Comparison of ENCODE assay signal across 8 cellular contexts in the genomic region with DNA sequence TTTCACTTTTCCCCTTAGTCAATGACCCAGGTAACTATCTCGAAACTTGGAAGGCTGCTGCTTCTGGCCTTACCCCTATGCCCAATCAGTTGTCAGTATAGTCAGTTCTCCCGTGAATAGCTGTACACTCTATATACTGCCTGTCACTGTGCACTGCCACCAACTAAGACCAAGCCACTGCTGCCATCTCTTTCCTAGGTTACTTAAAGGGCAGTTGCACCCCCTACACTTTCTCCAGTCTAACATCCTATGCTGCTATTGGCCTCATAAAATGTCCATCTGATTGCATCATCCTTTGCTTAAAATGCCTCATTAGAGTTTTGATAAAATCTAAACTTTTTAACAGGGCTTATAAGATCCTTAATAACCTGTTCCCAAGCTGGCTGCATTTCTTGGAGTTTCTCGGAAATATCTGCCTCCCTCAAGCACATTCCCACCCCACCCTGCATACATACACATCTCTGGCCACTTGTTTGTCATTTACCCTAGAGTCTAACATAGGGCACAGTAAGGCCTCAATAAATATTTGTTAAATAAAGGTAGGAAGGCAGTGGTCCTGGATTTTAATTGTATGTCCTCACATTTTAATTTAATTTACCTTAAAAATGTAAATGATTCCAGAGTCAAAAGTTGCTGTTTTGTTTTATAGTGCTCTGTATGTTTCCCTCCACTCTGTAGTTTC. TPM values are rescaled to one million over a fixed set of nuclear protein-coding genes. Genes with fewer than 3 reads are reported as not detected.
DNase-seq lines count a peak whose midpoint lies in the region; ATAC-seq and TF ChIP-seq lines count a peak whose summit lies in the region.

No MANE protein-coding gene starts in this region.

- peak overlapping the region; percentile 13; the same call in 1 of the 2 replicates for H3K4me2 ChIP-seq in OCI-LY1 (ENCODE audit: low read length)

- no peaks in the 10 kb centered on the region for H3K9me2 ChIP-seq in OCI-LY1 (ENCODE audit: low read depth, low read length)

- H3K9ac ChIP-seq in OCI-LY1 (ENCODE audit: low read length) = peak overlapping the region; percentile 17; the same call in 1 of the 2 replicates

- H3K36me3 ChIP-seq in OCI-LY1 (ENCODE audit: insufficient read depth, low read length) (no peaks in the 10 kb centered on the region), Peyer's patch (no peaks in the 10 kb centered on the region)

- H3K27me3 ChIP-seq in OCI-LY1 (ENCODE audit: insufficient read depth, low read length) = no peaks in the 10 kb centered on the region
- no peaks in the 10 kb centered on the region for H3K27me3 ChIP-seq in Peyer's patch

- peaks cover 30% of the 10 kb centered on the region for H3K79me2 ChIP-seq in OCI-LY1 (ENCODE audit: insufficient read depth, low read length)

- no peaks in the 10 kb centered on the region for H3F3A ChIP-seq in OCI-LY1 (ENCODE audit: insufficient read depth, low read length)

- TF ChIP-seq POLR2A in erythroblast (IDR thresholded peaks at IDR 0.05; ENCODE audit: low read length) (peak; percentile 16), Peyer's patch (IDR thresholded peaks at IDR 0.05) (no peak)

- H3K4me1 ChIP-seq in OCI-LY1 (ENCODE audit: insufficient read depth, low read length, severe bottlenecking) (peaks cover 90% of the 10 kb centered on the region), Peyer's patch (peaks cover 0 to 16% (median 8%) of the 10 kb centered on the region in 4 donors)

- H3K9me3 ChIP-seq in OCI-LY1 (ENCODE audit: low read length) (no peaks in the 10 kb centered on the region), Peyer's patch (no peaks in the 10 kb centered on the region)

- H3K27ac ChIP-seq in OCI-LY1 (ENCODE audit: low read depth, low read length, poor library complexity, severe bottlenecking) = peak overlapping the region; percentile 67
- H3K27ac ChIP-seq in Peyer's patch = peak overlapping the region in 2 of 4 donors; percentile 3 to 36

- in situ Hi-C loops in ACHN (cut with HindIII; ENCODE audit: low pct_ligation_motif_present, low pct_unique_long_range_greater_than_20kb, low sequenced_read_pairs) = no loop called here

- no peaks in the 10 kb centered on the region for H4K20me1 ChIP-seq in OCI-LY1 (ENCODE audit: insufficient read depth, low read length)

- no peak for TF ChIP-seq CTCF in OCI-LY1 (IDR thresholded peaks at IDR 0.05; ENCODE audit: low read length)
- TF ChIP-seq CTCF in Peyer's patch (IDR thresholded peaks at IDR 0.05) = no peak

- no peak overlapping the region for H2AFZ ChIP-seq in OCI-LY1 (ENCODE audit: low read length)

- H3K4me3 ChIP-seq in OCI-LY1 (ENCODE audit: low read depth, low read length, poor library complexity, severe bottlenecking) = no peak overlapping the region
- H3K4me3 ChIP-seq in Peyer's patch = no peak overlapping the region

- ATAC-seq in GM19463 (IDR thresholded peaks at IDR 0.05; ENCODE audit: unreplicated experiment) (peak; percentile 68), HG03045 (IDR thresholded peaks at IDR 0.05; ENCODE audit: unreplicated experiment) (no peak)

- DNase-seq in ACHN (peak; percentile 47), erythroblast (lab: John Stamatoyannopoulos, UW) (peak; percentile 67 to 74), Peyer's patch (no peak), NCI-H524 treated with DMSO at 0.1 percent for 48 hours (lab: John Stamatoyannopoulos, UW) (no peak), OCI-M2 (lab: John Stamatoyannopoulos, UW; ENCODE audit: unreplicated experiment) (no peak)

RNA-seq across cellular contexts. Expression of a gene that starts 32.7 kb away (rescaled TPM):
- total RNA-seq in Peyer's patch = 10 to 100 TPM in 2 of 4 donors, 1 to 10 TPM in 2; 3.0 to 47.9 (median 10.2) TPM

Comparison
In these comparisons a context has a peak if more than half of its experiments do, and no peak if none do; other contexts are left out.
1. DNase-seq: peak in ACHN (single experiment) and erythroblast (2 of 2); none in Peyer's patch (0 of 3), NCI-H524 treated with DMSO at 0.1 percent for 48 hours (single experiment) and OCI-M2 (single experiment).